ENCODE assay signal across 25 cellular contexts in the genomic region with DNA sequence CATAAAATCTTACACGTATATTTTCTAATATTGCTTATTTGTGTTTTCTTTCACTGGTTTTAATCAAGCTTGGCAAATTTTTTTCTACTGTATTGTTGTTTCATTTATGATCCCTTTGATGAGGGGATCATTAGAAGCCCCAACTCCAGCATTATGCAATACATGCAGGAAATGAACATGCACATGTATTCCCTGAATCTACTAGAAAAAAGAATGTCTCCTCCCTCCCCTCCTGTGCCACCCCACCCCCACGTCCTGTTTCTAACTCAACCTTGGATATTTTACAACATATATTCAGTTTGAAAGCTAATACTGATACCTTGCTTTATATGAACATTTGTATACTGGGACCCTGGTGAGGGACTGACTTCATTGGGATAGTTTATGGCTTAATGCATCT.
"Had no signal": no experiment of that assay in that cellular context is flagged by ENCODE, and none has a peak within 500 bp of the region (broad histone marks: within the 10 kb centered on the region; RNA-seq: fewer than 3 reads in every experiment).

No MANE protein-coding gene starts in this region.

- H3K4me1 ChIP-seq: neural progenitor cell, parathyroid adenoma, psoas muscle, sigmoid colon, testis, tibial artery, transverse colon, upper lobe of right lung, uterus had no signal

- H3K79me2 ChIP-seq: parathyroid adenoma had no signal

- H3K4me3 ChIP-seq: neural progenitor cell, ovary, psoas muscle, sigmoid colon, suprapubic skin, testis, tibial artery, transverse colon, upper lobe of right lung, uterus had no signal

- ATAC-seq: naive thymus-derived CD4-positive, alpha-beta T cell; natural killer cell; psoas muscle; right cardiac atrium; stimulated activated effector memory CD8-positive, alpha-beta T cell treated with anti-CD3 and anti-CD28 coated beads, Interleukin-12 subunit alpha, Interleukin-12 subunit beta, amount 100 ng/mL, for 72 hours; stimulated activated naive B cell treated with anti-CD40 and anti-IgM and Interleukin-4, amounts not matched to agents 10 μg/mL and 1 μg/mL and 100 μg/mL, for 72 hours; upper lobe of right lung had no signal

- H3K9ac ChIP-seq: neural progenitor cell, parathyroid adenoma had no signal

- DNase-seq: naive thymus-derived CD4-positive, alpha-beta T cell; natural killer cell; occipital lobe; ovary; posterior cingulate gyrus; psoas muscle; right cardiac atrium; sigmoid colon; small intestine; stimulated activated CD4-positive, alpha-beta T cell treated with anti-CD3 and anti-CD28 coated beads, Interleukin-15, amount 100 ng/mL, for 24 hours; stimulated activated CD4-positive, alpha-beta T cell treated with anti-CD3 and anti-CD28 coated beads, Interleukin-2, amount 100 ng/mL, for 24 hours; stimulated activated CD4-positive, alpha-beta T cell treated with anti-CD3 and anti-CD28 coated beads, Interleukin-2, amount 100 ng/mL, for 48 hours; stimulated activated CD4-positive, alpha-beta T cell treated with anti-CD3 and anti-CD28 coated beads, Interleukin-4, amount 100 ng/mL, for 24 hours; stimulated activated naive B cell treated with anti-CD40 and anti-IgM and Interleukin-4, amounts not matched to agents 10 μg/mL and 1 μg/mL and 100 μg/mL, for 72 hours; stimulated activated naive CD4-positive, alpha-beta T cell treated with Interleukin-2 at 50 U/mL for 16 hours; substantia nigra; testis; tibial artery; transverse colon; upper lobe of right lung; uterus had no signal

- H3K27me3 ChIP-seq: neural progenitor cell, ovary, sigmoid colon, suprapubic skin, testis, tibial artery, transverse colon, upper lobe of right lung, uterus had no signal

- H3K4me2 ChIP-seq: neural progenitor cell had no signal

- H2AFZ ChIP-seq: neural progenitor cell, parathyroid adenoma had no signal

- H3K27ac ChIP-seq: neural progenitor cell, ovary, parathyroid adenoma, psoas muscle, sigmoid colon, suprapubic skin, testis, tibial artery, transverse colon, upper lobe of right lung, uterus had no signal

- H3K9me3 ChIP-seq: ovary, testis, uterus had no signal

- H3K36me3 ChIP-seq: neural progenitor cell, ovary, sigmoid colon, suprapubic skin, tibial artery, transverse colon, upper lobe of right lung, uterus had no signal
